In genomic region chr5:179484201-179484600, GRCh38 we compare ENCODE assay signal across 31 cellular contexts.
"Had no signal": no experiment of that assay in that cellular context is flagged by ENCODE, and none has a peak within 500 bp of the region (broad histone marks: within the 10 kb centered on the region; RNA-seq: fewer than 3 reads in every experiment).

No MANE protein-coding gene starts in this region.

- FAIRE-seq: colon had no signal

- H3K9me3 ChIP-seq: adrenal gland, body of pancreas, esophagus squamous epithelium had no signal

- H3K27me3 ChIP-seq: adrenal gland, body of pancreas had no signal

- H3K27ac ChIP-seq: adrenal gland, body of pancreas, esophagus squamous epithelium, gastroesophageal sphincter, heart right ventricle, WERI-Rb-1 had no signal

- DNase-seq: activated B cell treated with CpG ODN at 0.5 μM for 24 hours; activated CD4-positive, alpha-beta memory T cell treated with anti-CD3 and anti-CD28 coated beads, Interleukin-2, amount 10 ng/mL, durations not matched to agents 7 days and 5 days; activated CD4-positive, alpha-beta T cell treated with anti-CD3 and anti-CD28 coated beads, Interleukin-2, amount 10 ng/mL, durations not matched to agents 24 days and 14 days; activated CD4-positive, alpha-beta T cell treated with anti-CD3 and anti-CD28 coated beads, Interleukin-2, amount 50 U/mL, for 4 hours; activated CD8-positive, alpha-beta memory T cell treated with anti-CD3 and anti-CD28 coated beads, Interleukin-2, amount 50 U/mL, for 48 hours; activated gamma-delta T cell; activated naive CD4-positive, alpha-beta T cell; activated naive CD4-positive, alpha-beta T cell treated with anti-CD3 and anti-CD28 coated beads, Interleukin-2, amount 10 ng/mL, durations not matched to agents 7 days and 5 days; activated T-cell treated with anti-CD3 and anti-CD28 coated beads for 4 hours; activated T-cell treated with anti-CD3 and anti-CD28 coated beads, Interleukin-2, amount 50 U/mL, for 24 hours; activated T-cell treated with anti-CD3 and anti-CD28 coated beads, Interleukin-2, amount 50 U/mL, for 72 hours; adrenal gland; amygdala; body of pancreas; caudate nucleus; cortex of kidney; dermis blood vessel endothelial cell; effector CD4-positive, alpha-beta T cell; effector memory CD8-positive, alpha-beta T cell; erythroblast; esophagus squamous epithelium; foreskin melanocyte; heart right ventricle; T-helper 1 cell; T-helper 17 cell; T1000; WERI-Rb-1 had no signal

- ATAC-seq: activated CD4-positive, CD25-positive, alpha-beta regulatory T cell treated with anti-CD3 and anti-CD28 coated beads, Interleukin-2, amount 50 U/mL, for 24 hours; activated naive CD4-positive, alpha-beta T cell treated with anti-CD3 and anti-CD28 coated beads, Interleukin-2, amount 50 U/mL, for 72 hours; activated T-cell treated with anti-CD3 and anti-CD28 coated beads, Interleukin-2, amount 50 U/mL, for 72 hours; body of pancreas; effector memory CD8-positive, alpha-beta T cell; gastroesophageal sphincter; heart right ventricle; T-helper 17 cell had no signal

- H3K4me3 ChIP-seq: adrenal gland, body of pancreas, esophagus squamous epithelium, gastroesophageal sphincter, heart right ventricle had no signal

- H3K36me3 ChIP-seq: adrenal gland, esophagus squamous epithelium, gastroesophageal sphincter, heart right ventricle, WERI-Rb-1 had no signal

- H3K4me1 ChIP-seq: body of pancreas had no signal
